ENCODE assay signal across 16 cellular contexts in the genomic region with DNA sequence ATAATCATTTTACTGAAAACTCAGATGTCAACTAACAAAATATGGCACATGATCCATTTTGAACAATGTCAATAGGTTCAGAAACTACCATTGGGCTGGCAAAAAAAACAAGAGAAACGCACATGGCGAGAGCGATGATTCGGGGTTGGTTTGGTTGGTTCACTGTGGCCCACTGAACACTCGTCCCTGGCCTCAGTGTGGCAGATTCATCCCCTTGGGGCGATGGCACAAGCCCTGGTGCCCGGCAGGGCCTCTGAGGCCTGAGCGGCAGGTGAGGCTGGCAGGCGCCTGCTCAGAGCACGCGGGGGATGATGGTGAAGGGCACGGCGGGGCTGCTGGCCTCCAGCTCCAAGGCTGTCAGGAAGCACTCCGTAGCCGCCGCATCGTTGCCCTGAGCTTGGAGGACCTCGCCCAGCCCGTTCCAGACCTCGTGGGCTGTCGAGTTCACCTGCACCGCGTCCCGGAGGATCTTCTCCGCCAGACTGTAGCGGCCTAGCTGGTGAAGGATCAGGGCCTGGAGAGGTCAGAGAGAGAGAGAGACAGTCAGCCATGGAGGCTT.
DNase-seq lines count a peak whose midpoint lies in the region; ATAC-seq, FAIRE-seq and TF ChIP-seq lines count a peak whose summit lies in the region.
"Had no signal": no experiment of that assay in that cellular context is flagged by ENCODE, and none has a peak within 500 bp of the region (broad histone marks: within the 10 kb centered on the region; RNA-seq: fewer than 3 reads in every experiment).

No MANE protein-coding gene starts in this region.

- H3K18ac ChIP-seq in H1 (ENCODE audit: extremely low read depth, low read length), result no peak overlapping the region

- TF ChIP-seq CTCF in left ventricle myocardium inferior (IDR thresholded peaks at IDR 0.05; ENCODE audit: borderline replicate concordance) (no peak), H1 (IDR thresholded peaks at IDR 0.05; ENCODE audit: control extremely low read depth in 1 of 3, insufficient read depth in 1 of 3, low read depth in 1 of 3, low read length in 3 of 3) (no peak), osteoblast (IDR thresholded peaks at IDR 0.05; ENCODE audit: extremely low read depth, low read depth, low read length) (no peak), upper lobe of right lung (IDR thresholded peaks at IDR 0.05) (no peak), mammary epithelial cell (conservative IDR thresholded peaks at IDR 0.05 in 1 of 2, IDR thresholded peaks at IDR 0.05 in 1 of 2; ENCODE audit: extremely low read depth in 1 of 2, insufficient read depth in 1 of 2, low read depth in 1 of 2, low read length in 2 of 2) (no peak)

- H2BK120ac ChIP-seq in H1 (replicated peaks; ENCODE audit: low read depth, low read length), result no peak overlapping the region

- H3K23me2 ChIP-seq in H1 (ENCODE audit: low read depth, low read length), result peaks cover 2% of the 10 kb centered on the region; the same call in 1 of the 2 replicates

- no peak overlapping the region for H2BK5ac ChIP-seq in H1 (ENCODE audit: low read depth, low read length)

- H2BK15ac ChIP-seq in H1 (ENCODE audit: low read length), result 0 out of 2 replicates have a peak overlapping the region, but pooled peaks have one; percentile 25

- no peak overlapping the region for H2AK5ac ChIP-seq in H1 (ENCODE audit: low read depth, low read length)

- H2BK20ac ChIP-seq in H1 (ENCODE audit: low read length), result no peak overlapping the region

- H3K79me2 ChIP-seq in H1 (ENCODE audit: control insufficient read depth in 1 of 2, insufficient read depth in 2 of 2, low read length in 2 of 2) (no peaks in the 10 kb centered on the region), osteoblast (ENCODE audit: insufficient read depth, low read length) (no peaks in the 10 kb centered on the region), mammary epithelial cell (ENCODE audit: insufficient read depth, low read length) (no peaks in the 10 kb centered on the region)

- H4K20me1 ChIP-seq in H1 (replicated peaks in 1 of 2; ENCODE audit: control insufficient read depth in 1 of 2, insufficient read depth in 2 of 2, low read length in 2 of 2), result no peaks in the 10 kb centered on the region
- no peaks in the 10 kb centered on the region for H4K20me1 ChIP-seq in osteoblast (ENCODE audit: insufficient read depth, low read length)
- H4K20me1 ChIP-seq in mammary epithelial cell (ENCODE audit: insufficient read depth, low read length), result no peaks in the 10 kb centered on the region

- no peak for TF ChIP-seq EP300 in H1 (IDR thresholded peaks at IDR 0.05; ENCODE audit: borderline replicate concordance in 1 of 2, low read depth in 2 of 2, low read length in 2 of 2)

- no peak overlapping the region for H3K4ac ChIP-seq in H1 (replicated peaks; ENCODE audit: insufficient read length, low read depth, low read length)

- DNase-seq in Right ventricle myocardium inferior (ENCODE audit: missing footprints), result peak; percentile 68
- no peak for DNase-seq in left ventricle myocardium inferior
- no peak for DNase-seq in H1 (ENCODE audit: low read depth in 1 of 2, low spot score in 2 of 2)
- peak; percentile 19 for DNase-seq in osteoblast (ENCODE audit: insufficient read length, low spot score, missing footprints)
- peak; percentile 41 for DNase-seq in upper lobe of right lung
- DNase-seq in mammary epithelial cell, result no peak
- DNase-seq: Caco-2, DND-41, GDM1, H7 had no signal

- POLR2A ChIA-PET in H1 (lab: Charles Lee; ENCODE audit: partially characterized antibody), result no interaction called here

- in situ Hi-C loops in mammary epithelial cell (cut with MboI; ENCODE audit: low sequenced_read_pairs in 2 of 2), result no loop called here

- H3K9me3 ChIP-seq in left ventricle myocardium inferior (replicated peaks), result no peaks in the 10 kb centered on the region
- H3K9me3 ChIP-seq in H1 (ENCODE audit: insufficient read depth in 2 of 2, low read depth in 1 of 2, low read length in 1 of 2), result no peaks in the 10 kb centered on the region
- no peaks in the 10 kb centered on the region for H3K9me3 ChIP-seq in osteoblast (ENCODE audit: low read depth, low read length)
- H3K9me3 ChIP-seq in upper lobe of right lung, result no peaks in the 10 kb centered on the region
- H3K9me3 ChIP-seq in mammary epithelial cell (replicated peaks; ENCODE audit: insufficient read depth, low read length), result no peaks in the 10 kb centered on the region
- H3K9me3 ChIP-seq: Caco-2 had no signal

- no peak overlapping the region for H4K8ac ChIP-seq in H1 (ENCODE audit: extremely low read depth, insufficient read depth, low read length)

- no peak overlapping the region for H4K91ac ChIP-seq in H1 (replicated peaks; ENCODE audit: insufficient read length, low read length)

- no TSS peak for BruUV-seq in mammary epithelial cell (replicated peaks; lab: Mats Ljungman, UMichigan)

- no peaks in the 10 kb centered on the region for H3K79me1 ChIP-seq in H1 (ENCODE audit: low read depth, low read length)

- ATAC-seq in Right ventricle myocardium inferior (no peak), upper lobe of right lung (no peak), GM21786 (IDR thresholded peaks at IDR 0.05; ENCODE audit: unreplicated experiment) (no peak), GM21529 (IDR thresholded peaks at IDR 0.05; ENCODE audit: unreplicated experiment) (no peak)

- H3K4me2 ChIP-seq in H1 (ENCODE audit: insufficient read depth in 1 of 2, low read depth in 2 of 2, low read length in 2 of 2) (no peak overlapping the region), osteoblast (ENCODE audit: insufficient read depth, low read length) (no peak overlapping the region), mammary epithelial cell (ENCODE audit: insufficient read depth, low read depth, low read length) (no peak overlapping the region)

- intact Hi-C loops in Right ventricle myocardium inferior (cut with DNase I) (no loop called here), left ventricle myocardium inferior (cut with micrococcal nuclease) (no loop called here), upper lobe of right lung (cut with DNase I) (no loop called here), mammary epithelial cell (cut with micrococcal nuclease) (no loop called here)

- 96% methylated on average over 26 of the region's 26 CpGs; no CpG with 5 or more reads in 1 of the 2 experiments for WGBS in H1 (ENCODE audit: extremely low coverage in 1 of 2, insufficient coverage in 1 of 2, insufficient read length in 1 of 2, insufficient replicate concordance in 2 of 2, low coverage in 1 of 2, low lambda C conversion rate in 2 of 2, missing lambda C conversion rate in 1 of 2), 2 experiments
- 98% methylated on average over 11 of the region's 26 CpGs for WGBS in mammary epithelial cell (ENCODE audit: low coverage, missing lambda C conversion rate)

- H3K4me3 ChIP-seq in left ventricle myocardium inferior (no peak overlapping the region), H1 (ENCODE audit: extremely low read depth in 1 of 4, insufficient read depth in 2 of 4, low read depth in 3 of 4, low read length in 4 of 4) (no peak overlapping the region), osteoblast (ENCODE audit: insufficient read depth, low read length) (no peak overlapping the region), upper lobe of right lung (no peak overlapping the region), mammary epithelial cell (replicated peaks in 1 of 3; ENCODE audit: insufficient read depth in 1 of 3, low read depth in 2 of 3, low read length in 3 of 3) (no peak overlapping the region)

- H3K4me1 ChIP-seq in left ventricle myocardium inferior, result peaks cover 28% of the 10 kb centered on the region
- H3K4me1 ChIP-seq in H1 (replicated peaks in 1 of 4; ENCODE audit: control insufficient read depth in 3 of 4, insufficient read depth in 4 of 4, low read length in 3 of 4), result peaks cover 0 to 3% (median 2%) of the 10 kb centered on the region in 4 experiments; a peak in 3 of 7 replicates
- H3K4me1 ChIP-seq in osteoblast (ENCODE audit: insufficient read depth, low read length), result no peaks in the 10 kb centered on the region
- H3K4me1 ChIP-seq in upper lobe of right lung, result peaks cover 5% of the 10 kb centered on the region
- H3K4me1 ChIP-seq in mammary epithelial cell (ENCODE audit: insufficient read depth, low read length), result peaks cover 2% of the 10 kb centered on the region
- H3K4me1 ChIP-seq: Caco-2 had no signal

- no peak for FAIRE-seq in H1 (lab: Jason Lieb, UNC)
- FAIRE-seq: GM12892, GM19239 had no signal

- no peak overlapping the region for H2BK12ac ChIP-seq in H1 (ENCODE audit: low read depth, low read length)

- H3K36me3 ChIP-seq in left ventricle myocardium inferior (peaks cover 22% of the 10 kb centered on the region), H1 (ENCODE audit: control insufficient read depth in 2 of 4, insufficient read depth in 4 of 4, low read length in 3 of 4) (no peaks in the 10 kb centered on the region), osteoblast (ENCODE audit: insufficient read depth, low read length) (no peaks in the 10 kb centered on the region), upper lobe of right lung (no peaks in the 10 kb centered on the region), mammary epithelial cell (ENCODE audit: insufficient read depth, low read length) (no peaks in the 10 kb centered on the region)

- H3K9ac ChIP-seq in H1 (replicated peaks in 1 of 4; ENCODE audit: extremely low read depth in 1 of 4, low read depth in 3 of 4, low read length in 3 of 4) (no peak overlapping the region), mammary epithelial cell (ENCODE audit: insufficient read depth, low read length) (no peak overlapping the region)

- TF ChIP-seq RAD21 in H1 (IDR thresholded peaks at IDR 0.05 in 1 of 2, conservative IDR thresholded peaks at IDR 0.05 in 1 of 2; ENCODE audit: low read depth in 2 of 2, low read length in 2 of 2), result no peak

- H3K27ac ChIP-seq in left ventricle myocardium inferior (replicated peaks) (no peak overlapping the region), H1 (ENCODE audit: low read depth, low read length) (no peak overlapping the region), osteoblast (ENCODE audit: low read depth, low read length) (no peak overlapping the region), upper lobe of right lung (no peak overlapping the region), mammary epithelial cell (ENCODE audit: insufficient read depth, low read depth, low read length) (no peak overlapping the region)
- H3K27ac ChIP-seq: 22Rv1, HL-60 had no signal

- H2AFZ ChIP-seq in H1 (ENCODE audit: low read length) (no peak overlapping the region), osteoblast (ENCODE audit: low read length) (no peak overlapping the region), mammary epithelial cell (ENCODE audit: low read depth, low read length) (no peak overlapping the region)

- CTCF ChIA-PET in H1 (lab: Charles Lee; ENCODE audit: partially characterized antibody), result interaction anchor here (0.9 to 1.2 kb wide), 2 partner anchors 156 to 252 kb away, joined by 3 read pairs; no protein-coding TSS in a partner anchor
- CTCF ChIA-PET in mammary epithelial cell (lab: Charles Lee; ENCODE audit: low non-redundant PET), result no interaction called here

- dilution Hi-C loops in mammary epithelial cell (cut with HindIII; ENCODE audit: low sequenced_read_pairs), result no loop called here

- no peak overlapping the region for H3K23ac ChIP-seq in H1 (ENCODE audit: insufficient read length)

- H3K27me3 ChIP-seq in left ventricle myocardium inferior (ENCODE audit: low read depth), result no peaks in the 10 kb centered on the region
- no peaks in the 10 kb centered on the region for H3K27me3 ChIP-seq in H1 (replicated peaks in 1 of 4; ENCODE audit: control insufficient read depth in 3 of 4, extremely low read depth in 1 of 4, insufficient read depth in 3 of 4, low read length in 3 of 4)
- no peaks in the 10 kb centered on the region for H3K27me3 ChIP-seq in osteoblast (ENCODE audit: insufficient read depth, low read length)
- H3K27me3 ChIP-seq in upper lobe of right lung, result no peaks in the 10 kb centered on the region
- no peaks in the 10 kb centered on the region for H3K27me3 ChIP-seq in mammary epithelial cell (ENCODE audit: insufficient read depth, low read length)

- H3K14ac ChIP-seq in H1 (ENCODE audit: insufficient read length), result no peak overlapping the region

- no peak overlapping the region for H3K56ac ChIP-seq in H1 (replicated peaks; ENCODE audit: insufficient read length, low read depth, low read length)

- no peak overlapping the region for H4K5ac ChIP-seq in H1 (ENCODE audit: insufficient read length, low read depth, low read length)

- TF ChIP-seq POLR2A in H1 (IDR thresholded peaks at IDR 0.05; ENCODE audit: control extremely low read depth in 1 of 2, low read depth in 2 of 2, low read length in 2 of 2), result no peak

Comparison
In these comparisons a context has a peak if more than half of its experiments do, and no peak if none do; other contexts are left out.
1. DNase-seq: peak in Right ventricle myocardium inferior (single experiment), osteoblast (single experiment) and upper lobe of right lung (single experiment); none in left ventricle myocardium inferior (single experiment), H1 (0 of 2) and mammary epithelial cell (single experiment).